ENCODE assay signal across 11 cellular contexts in genomic region chr5:34533582-34534236, GRCh38.
A peak's percentile ranks its signal among the peaks of the same experiment; 100 is the strongest.
DNase-seq lines count a peak whose midpoint lies in the region; ATAC-seq and TF ChIP-seq lines count a peak whose summit lies in the region.
"Had no signal": no experiment of that assay in that cellular context is flagged by ENCODE, and none has a peak within 500 bp of the region (broad histone marks: within the 10 kb centered on the region; RNA-seq: fewer than 3 reads in every experiment).

No MANE protein-coding gene starts in this region.

- peak overlapping the region; percentile 12 for H3K27ac ChIP-seq in mammary epithelial cell (ENCODE audit: insufficient read depth, low read depth, low read length)
- H3K27ac ChIP-seq in thymus (ENCODE audit: low read depth), result peak overlapping the region; percentile 15
- H3K27ac ChIP-seq: right lobe of liver had no signal

- H3K9ac ChIP-seq in mammary epithelial cell (ENCODE audit: insufficient read depth, low read length), result no peak overlapping the region

- in situ Hi-C loops in mammary epithelial cell (cut with MboI; ENCODE audit: low sequenced_read_pairs in 2 of 2), result no loop called here

- H4K20me1 ChIP-seq in mammary epithelial cell (ENCODE audit: insufficient read depth, low read length), result no peaks in the 10 kb centered on the region

- H3K36me3 ChIP-seq in mammary epithelial cell (ENCODE audit: insufficient read depth, low read length), result no peaks in the 10 kb centered on the region
- no peaks in the 10 kb centered on the region for H3K36me3 ChIP-seq in thymus (ENCODE audit: control insufficient read depth, insufficient read depth)
- H3K36me3 ChIP-seq: right lobe of liver had no signal

- DNase-seq in mammary epithelial cell (no peak), NCI-H1105 treated with DMSO at 0.1 percent for 48 hours (lab: John Stamatoyannopoulos, UW) (no peak), posterior vena cava (ENCODE audit: low spot score) (no peak)
- no peak for DNase-seq in activated CD4-positive, alpha-beta T cell treated with anti-CD3 and anti-CD28 coated beads for 4 hours
- DNase-seq: activated naive CD4-positive, alpha-beta T cell treated with anti-CD3 and anti-CD28 coated beads, Interleukin-2, amount 10 ng/mL, durations not matched to agents 7 days and 5 days; Caco-2; right lobe of liver; SHP77 treated with DMSO at 0.1 percent for 48 hours had no signal

- WGBS in mammary epithelial cell (ENCODE audit: low coverage, missing lambda C conversion rate), result 52% methylated on average over 4 of the region's 4 CpGs
- WGBS in thymus, result 80% methylated on average over 4 of the region's 4 CpGs

- H3K4me1 ChIP-seq in mammary epithelial cell (ENCODE audit: insufficient read depth, low read length) (peaks cover 29% of the 10 kb centered on the region), thymus (ENCODE audit: control insufficient read depth, insufficient read depth, low read length) (no peaks in the 10 kb centered on the region)
- H3K4me1 ChIP-seq: right lobe of liver had no signal

- dilution Hi-C loops in mammary epithelial cell (cut with HindIII; ENCODE audit: low sequenced_read_pairs), result no loop called here

- H2AFZ ChIP-seq in mammary epithelial cell (ENCODE audit: low read depth, low read length), result peak overlapping the region; percentile 32

- no peak overlapping the region for H3K4me2 ChIP-seq in mammary epithelial cell (ENCODE audit: insufficient read depth, low read depth, low read length)

- H3K9me3 ChIP-seq in mammary epithelial cell (replicated peaks; ENCODE audit: insufficient read depth, low read length) (no peaks in the 10 kb centered on the region), thymus (ENCODE audit: control insufficient read depth) (no peaks in the 10 kb centered on the region)
- H3K9me3 ChIP-seq: Caco-2, right lobe of liver had no signal

- CTCF ChIA-PET in mammary epithelial cell (lab: Charles Lee; ENCODE audit: low non-redundant PET), result interaction anchor here (0.6 to 0.7 kb wide), 3 partner anchors 11 to 470 kb away, joined by 3 read pairs; no protein-coding TSS in a partner anchor

- no peak overlapping the region for H3K4me3 ChIP-seq in mammary epithelial cell (replicated peaks in 1 of 3; ENCODE audit: insufficient read depth in 1 of 3, low read depth in 2 of 3, low read length in 3 of 3)
- H3K4me3 ChIP-seq in thymus (ENCODE audit: low read length), result no peak overlapping the region
- H3K4me3 ChIP-seq: right lobe of liver had no signal

- no peak for TF ChIP-seq CTCF in mammary epithelial cell (conservative IDR thresholded peaks at IDR 0.05 in 1 of 2, IDR thresholded peaks at IDR 0.05 in 1 of 2; ENCODE audit: extremely low read depth in 1 of 2, insufficient read depth in 1 of 2, low read depth in 1 of 2, low read length in 2 of 2)

- ATAC-seq in GM19438 (IDR thresholded peaks at IDR 0.05; ENCODE audit: low read depth, unreplicated experiment) (peak; percentile 12), HG03064 (IDR thresholded peaks at IDR 0.05; ENCODE audit: low read depth, unreplicated experiment) (peak; percentile 22)

- no peaks in the 10 kb centered on the region for H3K79me2 ChIP-seq in mammary epithelial cell (ENCODE audit: insufficient read depth, low read length)

- intact Hi-C loops in mammary epithelial cell (cut with micrococcal nuclease) (no loop called here), posterior vena cava (cut with DNase I) (loop anchor here in 1 of 2 donors (5.0 kb wide), 1 partner anchor 124 kb away; the partner anchor contains the start of gene RAI14)

- BruUV-seq in mammary epithelial cell (replicated peaks; lab: Mats Ljungman, UMichigan), result TSS peak; percentile 55

- no peaks in the 10 kb centered on the region for H3K27me3 ChIP-seq in mammary epithelial cell (ENCODE audit: insufficient read depth, low read length)
- no peaks in the 10 kb centered on the region for H3K27me3 ChIP-seq in thymus (ENCODE audit: control insufficient read depth, insufficient read depth)
- H3K27me3 ChIP-seq: right lobe of liver had no signal
